14 cellular contexts compared by ENCODE assay signal in genomic region chr16:4324871-4325740, GRCh38. TPM values are rescaled to one million over a fixed set of nuclear protein-coding genes. Genes with fewer than 3 reads are reported as not detected.
DNase-seq lines count a peak whose midpoint lies in the region; ATAC-seq, FAIRE-seq and TF ChIP-seq lines count a peak whose summit lies in the region.
"Had no signal": no experiment of that assay in that cellular context is flagged by ENCODE, and none has a peak within 500 bp of the region (broad histone marks: within the 10 kb centered on the region; RNA-seq: fewer than 3 reads in every experiment).

No MANE protein-coding gene starts in this region.

- intact Hi-C loops in Panc1 (cut with micrococcal nuclease; ENCODE audit: unreplicated experiment) = no loop called here
- intact Hi-C loops in right cardiac atrium (cut with DNase I) = loop anchor here in 2 of 4 donors (10.0 kb wide), 2 partner anchors 120 to 130 kb away; no protein-coding TSS in a partner anchor

- in situ Hi-C loops in GM13976 (cut with MboI; ENCODE audit: low sequenced_read_pairs, unreplicated experiment) = no loop called here
- in situ Hi-C loops in Panc1 (cut with HindIII; ENCODE audit: low pct_unique_long_range_greater_than_20kb, low sequenced_read_pairs) = no loop called here

- H3K27me3 ChIP-seq in Panc1 (ENCODE audit: control insufficient read depth, insufficient read depth, low read length) (no peaks in the 10 kb centered on the region), right cardiac atrium (ENCODE audit: control insufficient read depth, insufficient read depth) (no peaks in the 10 kb centered on the region)

- DNase-seq in GM13976 (ENCODE audit: low spot score) = peak; percentile 80
- DNase-seq in Panc1 (ENCODE audit: low read depth, low spot score) = no peak
- DNase-seq in right cardiac atrium = peak in 2 of 3 donors; percentile 80 to 87
- no peak for DNase-seq in activated CD4-positive, alpha-beta T cell treated with anti-CD3 and anti-CD28 coated beads, Interleukin-2, amount 50 U/mL, for 4 hours
- DNase-seq in 8988T = no peak
- DNase-seq in RCC 7860 (ENCODE audit: low spot score) = no peak
- DNase-seq: erythroblast; NCI-H1417; stimulated activated CD4-positive, alpha-beta T cell treated with anti-CD3 and anti-CD28 coated beads, Interleukin-2, amount 100 ng/mL, for 24 hours; T-helper 9 cell had no signal

- H3K4me3 ChIP-seq in Panc1 (ENCODE audit: low read depth in 2 of 2, low read length in 2 of 2) (no peak overlapping the region), right cardiac atrium (ENCODE audit: low read length) (no peak overlapping the region), skin epidermis (no peak overlapping the region)

- BruUV-seq in Panc1 (replicated peaks; lab: Mats Ljungman, UMichigan) = no TSS peak

- no peaks in the 10 kb centered on the region for H3K9me3 ChIP-seq in Panc1 (ENCODE audit: control insufficient read depth, insufficient read depth, low read depth, low read length)
- no peaks in the 10 kb centered on the region for H3K9me3 ChIP-seq in right cardiac atrium (ENCODE audit: control insufficient read depth, low read length)

- POLR2A ChIA-PET in Panc1 (lab: Charles Lee) = no interaction called here

- 69% methylated on average over 16 of the region's 16 CpGs for WGBS in right cardiac atrium

- CTCF ChIA-PET in Panc1 (lab: Charles Lee) = interaction anchor here (0.6 to 3.3 kb wide), 6 partner anchors 8 to 195 kb away, joined by 3 to 12 read pairs (median 7); no protein-coding TSS in a partner anchor

- ATAC-seq in Panc1 (no peak), right cardiac atrium (no peak), GM19395 (IDR thresholded peaks at IDR 0.05; ENCODE audit: unreplicated experiment) (no peak)

- H3K27ac ChIP-seq in Panc1 (ENCODE audit: low read length) = peak overlapping the region; percentile 92
- peak overlapping the region; percentile 44 for H3K27ac ChIP-seq in right cardiac atrium (ENCODE audit: low read length)
- H3K27ac ChIP-seq in skin epidermis = peak overlapping the region in 11 of 21 experiments; percentile 14 to 84 (median 54)

- H3K36me3 ChIP-seq in Panc1 (ENCODE audit: control insufficient read depth, insufficient read depth, low read length) = no peaks in the 10 kb centered on the region

- no peak for FAIRE-seq in RCC 7860 (lab: Jason Lieb, UNC)
- FAIRE-seq: GM12892, islet of Langerhans had no signal

- peaks cover 95% of the 10 kb centered on the region for H3K4me1 ChIP-seq in Panc1 (ENCODE audit: control insufficient read depth, insufficient read depth, low read length)
- peaks cover 27% of the 10 kb centered on the region for H3K4me1 ChIP-seq in right cardiac atrium (ENCODE audit: control insufficient read depth, insufficient read depth, low read length)

- TF ChIP-seq CTCF in GM13976 (IDR thresholded peaks at IDR 0.05; ENCODE audit: borderline replicate concordance, control extremely low read depth, extremely low read depth, insufficient read depth, missing control alignments) (no peak), Panc1 (IDR thresholded peaks at IDR 0.05) (no peak)

RNA-seq across cellular contexts. Expression of gene GLIS2, which starts 9.2 kb away (rescaled TPM):
- 87.3 TPM for total RNA-seq in Panc1 (2021; ENCODE audit: unreplicated experiment)
- polyA plus RNA-seq in Panc1 (2012; ENCODE audit: insufficient read length) = 78.7 TPM
- total RNA-seq in right cardiac atrium = 10 to 100 TPM; 20.0 to 34.6 (median 33.1) TPM
- polyA plus RNA-seq in right cardiac atrium = 15.2 TPM

RNA-seq across cellular contexts. Expression of gene PAM16, which starts 26.0 kb away (rescaled TPM):
- 104 TPM for total RNA-seq in Panc1 (2021; ENCODE audit: unreplicated experiment)
- polyA plus RNA-seq in Panc1 (2012; ENCODE audit: insufficient read length) = 105 TPM
- total RNA-seq in right cardiac atrium = 10 to 100 TPM; 57.6 to 61.9 (median 59.7) TPM
- polyA plus RNA-seq in right cardiac atrium = 131 TPM

RNA-seq across cellular contexts. Expression of gene VASN, which starts 46.5 kb away (rescaled TPM):
- total RNA-seq in Panc1 (2021; ENCODE audit: unreplicated experiment) (33.5 TPM), right cardiac atrium (10 to 100 TPM; 11.4 to 21.3 (median 13.6) TPM)
- 34.7 TPM for polyA plus RNA-seq in Panc1 (2012; ENCODE audit: insufficient read length)
- polyA plus RNA-seq in right cardiac atrium = 10.7 TPM

RNA-seq across cellular contexts. Expression of gene TFAP4, which starts 52.3 kb away (rescaled TPM):
- 11.1 TPM for total RNA-seq in Panc1 (2021; ENCODE audit: unreplicated experiment)
- polyA plus RNA-seq in Panc1 (2012; ENCODE audit: insufficient read length) = 18.7 TPM
- total RNA-seq in right cardiac atrium = 1 to 10 TPM; 2.3 to 4.2 (median 3.5) TPM
- polyA plus RNA-seq in right cardiac atrium = 2.1 TPM

Comparison
In these comparisons a context has a peak if more than half of its experiments do, and no peak if none do; other contexts are left out.
1. DNase-seq: peak in GM13976 (single experiment) and right cardiac atrium (2 of 3); none in Panc1 (single experiment), activated CD4-positive, alpha-beta T cell treated with anti-CD3 and anti-CD28 coated beads, Interleukin-2, amount 50 U/mL, for 4 hours (0 of 2), 8988T (single experiment) and RCC 7860 (single experiment).
2. Peak in every context shown above with its lines, with median percentiles within 50 percentile points of each other: H3K27ac ChIP-seq.